Comparison of ENCODE assay signal across 8 cellular contexts in genomic region chr2:159614534-159615186, GRCh38. TPM values are rescaled to one million over a fixed set of nuclear protein-coding genes. Genes with fewer than 3 reads are reported as not detected.
DNase-seq lines count a peak whose midpoint lies in the region; ATAC-seq lines count a peak whose summit lies in the region.

No MANE protein-coding gene starts in this region.

- no peak for ATAC-seq in stimulated activated memory B cell treated with anti-CD40 and anti-IgM and Interleukin-4, amounts not matched to agents 10 μg/mL and 1 μg/mL and 100 μg/mL, for 72 hours
- ATAC-seq in left lobe of liver (no peak), HG03469 (IDR thresholded peaks at IDR 0.05; ENCODE audit: unreplicated experiment) (no peak)

- H3K9me3 Mint-ChIP-seq in CD4-positive, alpha-beta memory T cell, result no peaks in the 10 kb centered on the region
- no peaks in the 10 kb centered on the region for H3K9me3 Mint-ChIP-seq in activated naive CD8-positive, alpha-beta T cell treated with anti-CD3 and anti-CD28 coated beads for 36 hours
- H3K9me3 Mint-ChIP-seq in stimulated activated memory B cell treated with anti-CD40 and anti-IgM and Interleukin-4, amounts not matched to agents 10 μg/mL and 1 μg/mL and 100 μg/mL, for 72 hours, result no peaks in the 10 kb centered on the region

- 2% methylated on average over 7 of the region's 8 CpGs for WGBS in HUES64

- DNase-seq in CD4-positive, alpha-beta memory T cell, result no peak
- no peak for DNase-seq in activated naive CD8-positive, alpha-beta T cell treated with anti-CD3 and anti-CD28 coated beads for 36 hours
- DNase-seq in stimulated activated CD8-positive, alpha-beta memory T cell treated with anti-CD3 and anti-CD28 coated beads, Interleukin-4, amount 100 ng/mL, for 48 hours, result no peak
- no peak for DNase-seq in left lobe of liver (ENCODE audit: low spot score)

- peak overlapping the region in 1 of 7 donors; percentile 31 for H3K27ac Mint-ChIP-seq in CD4-positive, alpha-beta memory T cell
- peak overlapping the region; percentile 1 for H3K27ac Mint-ChIP-seq in activated naive CD8-positive, alpha-beta T cell treated with anti-CD3 and anti-CD28 coated beads for 36 hours
- peak overlapping the region; percentile 72 for H3K27ac Mint-ChIP-seq in stimulated activated memory B cell treated with anti-CD40 and anti-IgM and Interleukin-4, amounts not matched to agents 10 μg/mL and 1 μg/mL and 100 μg/mL, for 72 hours

- H3K4me3 ChIP-seq in CD4-positive, alpha-beta memory T cell (ENCODE audit: low read length in 2 of 2), result no peak overlapping the region
- peak overlapping the region; percentile 93 for H3K4me3 ChIP-seq in HUES64 (ENCODE audit: low read length)
- peak overlapping the region; percentile 99 for H3K4me3 ChIP-seq in iPS-18a (ENCODE audit: low read length)

- peaks cover 16 to 19% of the 10 kb centered on the region in 2 donors for H3K27me3 Mint-ChIP-seq in CD4-positive, alpha-beta memory T cell
- H3K27me3 Mint-ChIP-seq in activated naive CD8-positive, alpha-beta T cell treated with anti-CD3 and anti-CD28 coated beads for 36 hours, result peaks cover 28% of the 10 kb centered on the region
- H3K27me3 Mint-ChIP-seq in stimulated activated memory B cell treated with anti-CD40 and anti-IgM and Interleukin-4, amounts not matched to agents 10 μg/mL and 1 μg/mL and 100 μg/mL, for 72 hours, result no peaks in the 10 kb centered on the region

- H3K9me3 ChIP-seq in CD4-positive, alpha-beta memory T cell (ENCODE audit: control insufficient read depth in 1 of 2, low read length in 2 of 2), result no peaks in the 10 kb centered on the region
- H3K9me3 ChIP-seq in HUES64 (ENCODE audit: insufficient read depth, low read depth, low read length) (no peaks in the 10 kb centered on the region), iPS-18a (ENCODE audit: control insufficient read depth, low read depth, low read length) (no peaks in the 10 kb centered on the region)

- peaks cover 5% of the 10 kb centered on the region for H3K4me1 ChIP-seq in CD4-positive, alpha-beta memory T cell (ENCODE audit: insufficient read depth, low read length)
- H3K4me1 ChIP-seq in HUES64 (ENCODE audit: insufficient read depth, low read length) (peaks cover 68% of the 10 kb centered on the region), iPS-18a (ENCODE audit: control insufficient read depth, low read depth, low read length) (peaks cover 41% of the 10 kb centered on the region)

- POLR2A ChIA-PET in CD4-positive, alpha-beta memory T cell (lab: Charles Lee; ENCODE audit: partially characterized antibody), result interaction anchor here (4.1 kb wide), 1 partner anchor 98 kb away, joined by 9 read pairs; the partner anchor contains the start of gene MARCHF7

- H3K4me3 Mint-ChIP-seq in CD4-positive, alpha-beta memory T cell, result peak overlapping the region; percentile 76 to 94 (median 91)
- peak overlapping the region; percentile 85 for H3K4me3 Mint-ChIP-seq in activated naive CD8-positive, alpha-beta T cell treated with anti-CD3 and anti-CD28 coated beads for 36 hours
- H3K4me3 Mint-ChIP-seq in stimulated activated memory B cell treated with anti-CD40 and anti-IgM and Interleukin-4, amounts not matched to agents 10 μg/mL and 1 μg/mL and 100 μg/mL, for 72 hours, result peak overlapping the region; percentile 78

- peak overlapping the region; percentile 97 for H3K9ac ChIP-seq in HUES64 (ENCODE audit: low read depth, low read length)
- peak overlapping the region; percentile 100 for H3K9ac ChIP-seq in iPS-18a (ENCODE audit: low read length)

- H3K36me3 ChIP-seq in CD4-positive, alpha-beta memory T cell (ENCODE audit: insufficient read depth, low read length), result no peaks in the 10 kb centered on the region
- no peaks in the 10 kb centered on the region for H3K36me3 ChIP-seq in HUES64 (ENCODE audit: insufficient read depth, low read length)
- no peaks in the 10 kb centered on the region for H3K36me3 ChIP-seq in iPS-18a (ENCODE audit: control insufficient read depth, low read depth, low read length)

- H3K27me3 ChIP-seq in CD4-positive, alpha-beta memory T cell (ENCODE audit: insufficient read depth, low read length), result peaks cover 10% of the 10 kb centered on the region
- no peaks in the 10 kb centered on the region for H3K27me3 ChIP-seq in HUES64 (ENCODE audit: insufficient read depth, low read length)
- no peaks in the 10 kb centered on the region for H3K27me3 ChIP-seq in iPS-18a (ENCODE audit: control insufficient read depth, insufficient read depth, low read length)

- peaks cover 0 to 6% of the 10 kb centered on the region in 2 donors for H3K36me3 Mint-ChIP-seq in CD4-positive, alpha-beta memory T cell
- H3K36me3 Mint-ChIP-seq in activated naive CD8-positive, alpha-beta T cell treated with anti-CD3 and anti-CD28 coated beads for 36 hours, result no peaks in the 10 kb centered on the region
- no peaks in the 10 kb centered on the region for H3K36me3 Mint-ChIP-seq in stimulated activated memory B cell treated with anti-CD40 and anti-IgM and Interleukin-4, amounts not matched to agents 10 μg/mL and 1 μg/mL and 100 μg/mL, for 72 hours

- intact Hi-C loops in CD4-positive, alpha-beta memory T cell (cut with micrococcal nuclease), result no loop called here

- CTCF ChIA-PET in CD4-positive, alpha-beta memory T cell (lab: Charles Lee; ENCODE audit: partially characterized antibody), result interaction anchor here (1.1 kb wide), 1 partner anchor 193 kb away, joined by 3 read pairs; no protein-coding TSS in a partner anchor

- peaks cover 6 to 22% (median 12%) of the 10 kb centered on the region in 4 donors for H3K4me1 Mint-ChIP-seq in CD4-positive, alpha-beta memory T cell
- peaks cover 9% of the 10 kb centered on the region for H3K4me1 Mint-ChIP-seq in activated naive CD8-positive, alpha-beta T cell treated with anti-CD3 and anti-CD28 coated beads for 36 hours
- H3K4me1 Mint-ChIP-seq in stimulated activated memory B cell treated with anti-CD40 and anti-IgM and Interleukin-4, amounts not matched to agents 10 μg/mL and 1 μg/mL and 100 μg/mL, for 72 hours, result peaks cover 16% of the 10 kb centered on the region

- H3K27ac ChIP-seq in CD4-positive, alpha-beta memory T cell (ENCODE audit: low read depth, low read length), result no peak overlapping the region
- H3K27ac ChIP-seq in HUES64 (ENCODE audit: low read depth, low read length) (peak overlapping the region; percentile 98), iPS-18a (ENCODE audit: low read length) (peak overlapping the region; percentile 92)

RNA-seq across cellular contexts. Expression of gene BAZ2B, which starts 1.7 kb away (rescaled TPM):
- total RNA-seq in CD4-positive, alpha-beta memory T cell, result 10 to 100 TPM; 34.6 to 35.6 TPM
- polyA plus RNA-seq in CD4-positive, alpha-beta memory T cell, result 10 to 100 TPM in 1 of 2 donors, 1 to 10 TPM in 1; 4.3 to 17.3 TPM
- 17.1 TPM for polyA plus RNA-seq in HUES64 (2013, experiment 1 of 2)
- 15.5 TPM for polyA plus RNA-seq in HUES64 (2013, experiment 2 of 2)
- 1 to 10 TPM; 8.3 TPM for total RNA-seq in activated naive CD8-positive, alpha-beta T cell treated with anti-CD3 and anti-CD28 coated beads for 36 hours
- total RNA-seq in left lobe of liver, result 20.0 TPM

Comparison
In these comparisons a context has a peak if more than half of its experiments do, and no peak if none do; other contexts are left out.
1. H3K4me3 ChIP-seq: peak in HUES64 (single experiment) and iPS-18a (single experiment); none in CD4-positive, alpha-beta memory T cell (0 of 2).
2. Peak in every context shown above with its lines, with median percentiles within 50 percentile points of each other: H3K4me3 Mint-ChIP-seq.